Comparison of ENCODE assay signal across 8 cellular contexts in the genomic region with DNA sequence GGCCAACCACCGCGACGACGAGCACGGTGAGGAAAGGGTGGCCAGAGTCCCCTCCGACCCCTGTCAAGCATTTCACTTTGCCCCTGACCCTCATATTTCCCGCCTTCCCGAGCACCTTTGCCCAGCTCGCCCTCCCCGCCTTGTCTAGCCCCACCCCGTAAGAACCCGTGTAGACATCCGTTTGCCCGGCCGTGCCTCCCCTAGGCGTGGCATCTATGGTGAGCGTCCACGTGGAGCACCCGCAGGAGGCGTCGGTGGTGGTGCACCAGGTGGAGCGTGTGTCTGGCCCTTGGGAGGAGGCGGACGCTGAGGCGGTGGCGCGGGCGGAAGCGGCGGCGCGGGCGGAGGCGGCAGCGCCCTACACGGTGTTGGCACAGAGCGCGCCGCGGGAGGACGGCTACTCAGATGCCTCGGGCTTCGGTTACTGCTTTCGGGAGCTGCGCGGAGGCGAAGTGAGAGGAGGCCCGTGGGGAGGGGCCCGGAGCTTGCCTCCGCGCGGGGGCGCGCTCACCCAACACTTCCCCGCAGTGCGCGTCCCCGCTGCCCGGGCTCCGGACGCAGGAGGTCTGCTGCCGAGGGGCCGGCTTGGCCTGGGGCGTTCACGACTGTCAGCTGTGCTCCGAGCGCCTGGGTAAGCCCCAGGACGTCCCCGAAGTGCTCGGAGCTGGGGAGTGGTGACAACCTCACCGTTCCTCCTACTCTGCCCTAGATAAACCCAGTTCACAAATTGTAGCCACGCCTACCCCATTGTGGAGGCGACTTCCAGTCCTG. TPM values are rescaled to one million over a fixed set of nuclear protein-coding genes. Genes with fewer than 3 reads are reported as not detected.
DNase-seq lines count a peak whose midpoint lies in the region; ATAC-seq, FAIRE-seq and TF ChIP-seq lines count a peak whose summit lies in the region.

No MANE protein-coding gene starts in this region.

- TF ChIP-seq CTCF in AG10803 (conservative IDR thresholded peaks at IDR 0.05; ENCODE audit: low read length), result 0 out of 2 replicates have a peak, but pooled peaks have one; percentile 1
- peak; percentile 21 for TF ChIP-seq CTCF in GM20000 (IDR thresholded peaks at IDR 0.05; ENCODE audit: extremely low read depth, missing control alignments)
- TF ChIP-seq CTCF in VCaP (conservative IDR thresholded peaks at IDR 0.05), result peak; percentile 54
- TF ChIP-seq CTCF in bronchial epithelial cell (IDR thresholded peaks at IDR 0.05; ENCODE audit: insufficient read depth, low read length, severe bottlenecking), result peak; percentile 48

- no peaks in the 10 kb centered on the region for H3K27me3 ChIP-seq in bronchial epithelial cell (ENCODE audit: control insufficient read depth, insufficient read depth, low read length)

- no peak for ATAC-seq in GM19467 (IDR thresholded peaks at IDR 0.05; ENCODE audit: unreplicated experiment)

- DNase-seq in AG10803 (ENCODE audit: low read depth) (peak; percentile 46), GM20000 (ENCODE audit: low spot score) (peak; percentile 86), NCI-H2029 treated with DMSO at 0.1 percent for 48 hours (lab: John Stamatoyannopoulos, UW) (peak; percentile 49), bronchial epithelial cell (ENCODE audit: low read depth) (peak; percentile 88), kidney glomerular epithelial cell (lab: John Stamatoyannopoulos, UW) (peak; percentile 41)
- peak; percentile 76 to 80 for DNase-seq in stimulated activated CD4-positive, alpha-beta T cell treated with anti-CD3 and anti-CD28 coated beads, Interleukin-2, amount 100 ng/mL, for 24 hours

- no peaks in the 10 kb centered on the region for H3K36me3 ChIP-seq in bronchial epithelial cell (ENCODE audit: control insufficient read depth, insufficient read depth, low read length)

- H3K27ac ChIP-seq in VCaP, result peak overlapping the region; percentile 67

- peak overlapping the region; percentile 55 for H3K4me3 ChIP-seq in AG10803 (ENCODE audit: low read length)
- peak overlapping the region; percentile 43 for H3K4me3 ChIP-seq in bronchial epithelial cell (ENCODE audit: low read depth, low read length)

- FAIRE-seq in bronchial epithelial cell (lab: Jason Lieb, UNC), result no peak

RNA-seq across cellular contexts. Expression of a gene that starts 4.2 kb away (rescaled TPM):
- 20.7 and 21.6 TPM in 2 replicates for total RNA-seq in bronchial epithelial cell

RNA-seq across cellular contexts. Expression of a gene that starts 28.7 kb away (rescaled TPM):
- 29.2 and 29.4 TPM in 2 replicates for total RNA-seq in bronchial epithelial cell

Comparison
In these comparisons a context has a peak if more than half of its experiments do, and no peak if none do; other contexts are left out.
1. CTCF ChIP-seq: peak in every context shown above with its lines; median percentile 54 in VCaP; 48 in bronchial epithelial cell; 21 in GM20000; 1 in AG10803.